30 cellular contexts compared by ENCODE assay signal in the genomic region with DNA sequence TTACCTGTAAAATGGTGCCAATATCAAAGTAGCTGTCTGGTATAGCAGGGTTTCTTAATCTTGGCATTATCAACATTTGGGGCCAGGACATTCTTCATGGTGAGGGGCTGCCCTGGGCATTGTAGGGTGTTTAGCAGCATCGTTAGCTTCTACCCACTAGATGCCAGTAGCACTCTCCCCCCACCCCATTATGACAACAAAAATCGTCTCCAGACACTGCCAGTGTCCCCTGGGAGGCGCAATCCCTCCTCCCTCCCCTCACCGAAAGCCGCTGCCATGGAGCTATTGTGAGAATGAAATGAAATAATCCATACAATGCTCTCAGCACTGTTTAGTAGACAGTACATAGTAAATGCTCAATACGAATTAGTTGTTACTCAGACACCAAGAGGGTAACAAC.
"Had no signal": no experiment of that assay in that cellular context is flagged by ENCODE, and none has a peak within 500 bp of the region (broad histone marks: within the 10 kb centered on the region; RNA-seq: fewer than 3 reads in every experiment).

No MANE protein-coding gene starts in this region.

- H3K27ac ChIP-seq: Peyer's patch, RWPE1, SJCRH30, VCaP had no signal

- ATAC-seq: activated CD8-positive, alpha-beta T cell treated with anti-CD3 and anti-CD28 coated beads, Interleukin-2, amount 10 ng/mL, durations not matched to agents 7 days and 5 days; activated naive CD4-positive, alpha-beta T cell treated with anti-CD3 and anti-CD28 coated beads, Interleukin-2, amount 50 U/mL, for 72 hours; activated naive CD8-positive, alpha-beta T cell treated with anti-CD3 and anti-CD28 coated beads, Interleukin-2, amount 50 U/mL, for 24 hours had no signal

- H3K9me2 ChIP-seq: SK-N-SH had no signal

- H3K4me2 ChIP-seq: SK-N-SH had no signal

- H3K4me1 Mint-ChIP-seq: activated naive CD8-positive, alpha-beta T cell treated with anti-CD3 and anti-CD28 coated beads, Interleukin-2, amount 50 U/mL, for 24 hours; central memory CD8-positive, alpha-beta T cell had no signal

- H3K4me3 Mint-ChIP-seq: activated CD8-positive, alpha-beta T cell treated with anti-CD3 and anti-CD28 coated beads, Interleukin-2, amount 10 ng/mL, durations not matched to agents 7 days and 5 days; activated naive CD8-positive, alpha-beta T cell treated with anti-CD3 and anti-CD28 coated beads, Interleukin-2, amount 50 U/mL, for 24 hours; activated T-cell treated with anti-CD3 and anti-CD28 coated beads, Interleukin-2, amount 50 U/mL, for 24 hours; activated T-helper 1 cell treated with anti-CD3 and anti-CD28 coated beads, Interleukin-12 subunit alpha, Interleukin-12 subunit beta, Interleukin-2, Interleukin-4 antibody, amounts not matched to agents 30 ng/mL and 10 ng/mL and 1 ng/mL, durations not matched to agents 14 hours and 24 hours and 36 hours; central memory CD8-positive, alpha-beta T cell had no signal

- H3K36me3 ChIP-seq: Peyer's patch, SJCRH30 had no signal

- FAIRE-seq: astrocyte had no signal

- H3K4me3 ChIP-seq: Peyer's patch, SJCRH30 had no signal

- DNase-seq: activated CD4-positive, alpha-beta T cell treated with anti-CD3 and anti-CD28 coated beads for 48 hours; activated CD4-positive, alpha-beta T cell treated with anti-CD3 and anti-CD28 coated beads, Interleukin-2, amount 50 U/mL, for 4 hours; activated CD4-positive, CD25-positive, alpha-beta regulatory T cell treated with anti-CD3 and anti-CD28 coated beads, Interleukin-2, amount 50 U/mL, for 72 hours; activated CD8-positive, alpha-beta T cell treated with anti-CD3 and anti-CD28 coated beads, Interleukin-2, amount 10 ng/mL, durations not matched to agents 7 days and 5 days; activated effector memory CD4-positive, alpha-beta T cell treated with Interleukin-2 at 50 U/mL for 16 hours; activated naive CD4-positive, alpha-beta T cell treated with Interleukin-2 at 50 U/mL for 16 hours; activated naive CD8-positive, alpha-beta T cell treated with anti-CD3 and anti-CD28 coated beads, Interleukin-2, amount 50 U/mL, for 24 hours; activated T-cell treated with anti-CD3 and anti-CD28 coated beads, Interleukin-2, amount 50 U/mL, for 24 hours; amniotic stem cell; Kasumi-1; KBM-7; NCI-H1048; NCI-H146; NCI-H187 treated with DMSO at 0.1 percent for 48 hours; NCI-H2081 treated with DMSO at 0.1 percent for 48 hours; NCI-H446; NCI-H524 treated with DMSO at 0.1 percent for 48 hours; NK-92 treated with Interleukin-12 subunit alpha and Interleukin-12 subunit beta, amount 100 ng/mL, for 24 hours; Peyer's patch; Right ventricle myocardium superior; SJCRH30; SK-N-SH; T-helper 1 cell had no signal

- H3K9ac ChIP-seq: SK-N-SH had no signal

- H3K4me1 ChIP-seq: Peyer's patch, SJCRH30 had no signal

- H3K36me3 Mint-ChIP-seq: activated naive CD4-positive, alpha-beta T cell treated with anti-CD3 and anti-CD28 coated beads, Interleukin-2, amount 50 U/mL, for 72 hours; brain had no signal

- H3K27ac Mint-ChIP-seq: activated CD8-positive, alpha-beta T cell treated with anti-CD3 and anti-CD28 coated beads, Interleukin-2, amount 10 ng/mL, durations not matched to agents 7 days and 5 days; activated naive CD4-positive, alpha-beta T cell treated with anti-CD3 and anti-CD28 coated beads, Interleukin-2, amount 50 U/mL, for 72 hours; activated naive CD8-positive, alpha-beta T cell treated with anti-CD3 and anti-CD28 coated beads, Interleukin-2, amount 50 U/mL, for 24 hours; activated T-cell treated with anti-CD3 and anti-CD28 coated beads, Interleukin-2, amount 50 U/mL, for 24 hours; activated T-helper 1 cell treated with anti-CD3 and anti-CD28 coated beads, Interleukin-12 subunit alpha, Interleukin-12 subunit beta, Interleukin-2, Interleukin-4 antibody, amounts not matched to agents 30 ng/mL and 10 ng/mL and 1 ng/mL, durations not matched to agents 14 hours and 24 hours and 36 hours had no signal

- H3K27me3 ChIP-seq: Peyer's patch, SJCRH30 had no signal

- H3K9me3 Mint-ChIP-seq: activated naive CD4-positive, alpha-beta T cell treated with anti-CD3 and anti-CD28 coated beads, Interleukin-2, amount 50 U/mL, for 72 hours; activated naive CD8-positive, alpha-beta T cell treated with anti-CD3 and anti-CD28 coated beads, Interleukin-2, amount 50 U/mL, for 24 hours; activated T-cell treated with anti-CD3 and anti-CD28 coated beads, Interleukin-2, amount 50 U/mL, for 24 hours; activated T-helper 1 cell treated with anti-CD3 and anti-CD28 coated beads, Interleukin-12 subunit alpha, Interleukin-12 subunit beta, Interleukin-2, Interleukin-4 antibody, amounts not matched to agents 30 ng/mL and 10 ng/mL and 1 ng/mL, durations not matched to agents 14 hours and 24 hours and 36 hours; brain; central memory CD8-positive, alpha-beta T cell had no signal

- H3K9me3 ChIP-seq: Peyer's patch, SJCRH30, SK-N-SH had no signal
